Comparison of ENCODE assay signal across 15 cellular contexts in the genomic region with DNA sequence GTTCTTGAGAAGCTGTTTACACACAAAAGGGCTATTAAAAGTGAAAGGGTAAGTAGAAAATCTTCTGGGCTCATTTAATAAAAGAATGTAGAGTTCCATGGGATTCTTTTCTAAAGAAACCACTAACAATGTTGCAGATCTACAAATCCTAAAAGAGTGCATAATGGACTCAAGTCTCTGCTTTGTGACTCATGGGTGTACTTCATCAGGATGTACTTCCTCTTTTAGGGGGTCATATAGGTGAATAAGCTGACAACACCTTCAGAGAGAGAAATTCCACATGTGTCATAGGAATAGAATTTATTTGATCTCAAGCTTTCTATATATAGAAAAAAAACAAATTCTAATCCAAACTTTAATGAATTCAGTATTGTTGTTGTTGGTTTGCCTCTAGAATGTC.
DNase-seq lines count a peak whose midpoint lies in the region; ATAC-seq and TF ChIP-seq lines count a peak whose summit lies in the region.
"Had no signal": no experiment of that assay in that cellular context is flagged by ENCODE, and none has a peak within 500 bp of the region (broad histone marks: within the 10 kb centered on the region; RNA-seq: fewer than 3 reads in every experiment).

No MANE protein-coding gene starts in this region.

- H3K36me3 ChIP-seq in neural progenitor cell: no peaks in the 10 kb centered on the region
- H3K36me3 ChIP-seq in suprapubic skin: no peaks in the 10 kb centered on the region

- H2AFZ ChIP-seq in neural progenitor cell (replicated peaks): no peak overlapping the region

- H3K9ac ChIP-seq in neural progenitor cell: no peak overlapping the region

- peak; percentile 62 for ATAC-seq in GM18505 (IDR thresholded peaks at IDR 0.05; ENCODE audit: unreplicated experiment)
- ATAC-seq in HG02623 (IDR thresholded peaks at IDR 0.05; ENCODE audit: unreplicated experiment): no peak
- no peak for ATAC-seq in HG03521 (IDR thresholded peaks at IDR 0.05; ENCODE audit: unreplicated experiment)
- ATAC-seq: activated CD8-positive, alpha-beta memory T cell treated with anti-CD3 and anti-CD28 coated beads, Interleukin-2, amount 10 ng/mL, durations not matched to agents 7 days and 5 days; natural killer cell treated with Interleukin-12 subunit alpha and Interleukin-12 subunit beta and Interleukin-15 and Interleukin-18, amount 100 ng/mL, for 72 hours had no signal

- TF ChIP-seq EP300 in suprapubic skin (IDR thresholded peaks at IDR 0.05): no peak

- TF ChIP-seq CTCF in choroid plexus epithelial cell (conservative IDR thresholded peaks at IDR 0.05; ENCODE audit: low read depth, low read length) (no peak), neural progenitor cell (IDR thresholded peaks at IDR 0.05) (no peak), suprapubic skin (IDR thresholded peaks at IDR 0.05) (no peak)

- H3K27ac ChIP-seq in neural progenitor cell: no peak overlapping the region
- no peak overlapping the region for H3K27ac ChIP-seq in suprapubic skin

- peaks cover 3% of the 10 kb centered on the region for H3K9me3 Mint-ChIP-seq in neural progenitor cell
- H3K9me3 Mint-ChIP-seq: endodermal cell; natural killer cell treated with Interleukin-12 subunit alpha and Interleukin-12 subunit beta and Interleukin-15 and Interleukin-18, amount 100 ng/mL, for 72 hours had no signal

- peaks cover 3% of the 10 kb centered on the region for H3K27me3 Mint-ChIP-seq in neural progenitor cell (ENCODE audit: insufficient read depth, low read depth)
- H3K27me3 Mint-ChIP-seq: activated CD8-positive, alpha-beta memory T cell treated with anti-CD3 and anti-CD28 coated beads, Interleukin-2, amount 10 ng/mL, durations not matched to agents 7 days and 5 days; natural killer cell treated with Interleukin-12 subunit alpha and Interleukin-12 subunit beta and Interleukin-15 and Interleukin-18, amount 100 ng/mL, for 72 hours had no signal

- DNase-seq in M059J (ENCODE audit: low read depth): peak; percentile 94
- peak; percentile 69 for DNase-seq in choroid plexus epithelial cell (ENCODE audit: low read depth)
- DNase-seq in neural progenitor cell (ENCODE audit: low spot score): no peak
- no peak for DNase-seq in activated CD4-positive, alpha-beta T cell treated with anti-CD3 and anti-CD28 coated beads for 1 hour
- no peak for DNase-seq in suprapubic skin (ENCODE audit: low spot score in 2 of 2)
- DNase-seq: activated CD8-positive, alpha-beta memory T cell treated with anti-CD3 and anti-CD28 coated beads, Interleukin-2, amount 10 ng/mL, durations not matched to agents 7 days and 5 days; anterior cingulate cortex; endodermal cell; NCI-H2029; stimulated activated CD8-positive, alpha-beta memory T cell treated with anti-CD3 and anti-CD28 coated beads, Interleukin-4, amount 100 ng/mL, for 48 hours; T1000 had no signal

- H3K9me3 ChIP-seq in neural progenitor cell (ENCODE audit: low read depth): no peaks in the 10 kb centered on the region
- no peaks in the 10 kb centered on the region for H3K9me3 ChIP-seq in suprapubic skin

- no peak overlapping the region for H3K4me3 ChIP-seq in choroid plexus epithelial cell (ENCODE audit: low read depth, low read length)
- no peak overlapping the region for H3K4me3 ChIP-seq in neural progenitor cell
- H3K4me3 ChIP-seq in suprapubic skin: no peak overlapping the region

- H3K4me1 Mint-ChIP-seq in neural progenitor cell: peaks cover 11% of the 10 kb centered on the region
- H3K4me1 Mint-ChIP-seq: activated CD8-positive, alpha-beta memory T cell treated with anti-CD3 and anti-CD28 coated beads, Interleukin-2, amount 10 ng/mL, durations not matched to agents 7 days and 5 days; endodermal cell had no signal

- H3K27ac Mint-ChIP-seq in neural progenitor cell: no peak overlapping the region
- H3K27ac Mint-ChIP-seq: activated CD8-positive, alpha-beta memory T cell treated with anti-CD3 and anti-CD28 coated beads, Interleukin-2, amount 10 ng/mL, durations not matched to agents 7 days and 5 days; endodermal cell; natural killer cell treated with Interleukin-12 subunit alpha and Interleukin-12 subunit beta and Interleukin-15 and Interleukin-18, amount 100 ng/mL, for 72 hours had no signal

- no peaks in the 10 kb centered on the region for H3K27me3 ChIP-seq in neural progenitor cell
- H3K27me3 ChIP-seq in suprapubic skin: no peaks in the 10 kb centered on the region

- H3K4me2 ChIP-seq in neural progenitor cell: peak overlapping the region; percentile 13

- TF ChIP-seq POLR2A in GM18505 (IDR thresholded peaks at IDR 0.05; ENCODE audit: borderline replicate concordance, extremely low read depth, insufficient read depth, insufficient read length) (no peak), suprapubic skin (IDR thresholded peaks at IDR 0.05) (no peak)

- no peaks in the 10 kb centered on the region for H3K79me2 ChIP-seq in neural progenitor cell (ENCODE audit: low read depth)

- no peaks in the 10 kb centered on the region for H4K20me1 ChIP-seq in neural progenitor cell (ENCODE audit: low read depth)

- H3K4me1 ChIP-seq in neural progenitor cell (peaks cover 6% of the 10 kb centered on the region), suprapubic skin (peaks cover 18% of the 10 kb centered on the region)

- no peaks in the 10 kb centered on the region for H3F3A ChIP-seq in neural progenitor cell (ENCODE audit: low read depth)

- peaks cover 2% of the 10 kb centered on the region for H3K36me3 Mint-ChIP-seq in neural progenitor cell
- H3K36me3 Mint-ChIP-seq: natural killer cell treated with Interleukin-12 subunit alpha and Interleukin-12 subunit beta and Interleukin-15 and Interleukin-18, amount 100 ng/mL, for 72 hours had no signal

- no peak overlapping the region for H3K4me3 Mint-ChIP-seq in neural progenitor cell
- H3K4me3 Mint-ChIP-seq: activated CD8-positive, alpha-beta memory T cell treated with anti-CD3 and anti-CD28 coated beads, Interleukin-2, amount 10 ng/mL, durations not matched to agents 7 days and 5 days; endodermal cell; natural killer cell treated with Interleukin-12 subunit alpha and Interleukin-12 subunit beta and Interleukin-15 and Interleukin-18, amount 100 ng/mL, for 72 hours had no signal

Comparison
In these comparisons a context has a peak if more than half of its experiments do, and no peak if none do; other contexts are left out.
1. DNase-seq: peak in M059J (single experiment) and choroid plexus epithelial cell (single experiment); none in neural progenitor cell (single experiment), activated CD4-positive, alpha-beta T cell treated with anti-CD3 and anti-CD28 coated beads for 1 hour (single experiment) and suprapubic skin (0 of 2).